In the genomic region with DNA sequence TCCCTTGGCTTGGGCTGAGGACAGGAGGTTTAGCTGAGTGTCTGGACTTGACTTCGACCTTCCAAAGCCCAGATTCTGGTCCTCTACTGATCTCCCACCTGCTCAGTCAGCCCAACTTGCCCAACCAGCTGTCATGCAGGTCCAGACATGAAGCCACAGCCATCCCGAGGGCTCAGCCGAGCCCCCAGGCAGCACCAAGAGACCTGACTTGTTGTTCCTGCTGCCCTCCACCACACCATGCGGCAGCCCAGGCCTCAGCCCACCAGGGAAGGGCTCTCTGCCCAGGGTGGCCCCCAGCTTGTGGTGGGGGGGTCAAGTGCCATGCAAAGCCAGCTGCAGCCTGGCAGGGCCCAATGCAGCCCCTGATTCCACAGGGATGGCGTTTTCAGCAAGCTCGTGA, we compare ENCODE assay signal across 18 cellular contexts. TPM values are rescaled to one million over a fixed set of nuclear protein-coding genes. Genes with fewer than 3 reads are reported as not detected.
"Had no signal": no experiment of that assay in that cellular context is flagged by ENCODE, and none has a peak within 500 bp of the region (broad histone marks: within the 10 kb centered on the region; RNA-seq: fewer than 3 reads in every experiment).

No MANE protein-coding gene starts in this region.

- H3K9me3 ChIP-seq: gastroesophageal sphincter, transverse colon had no signal

- H3K79me2 ChIP-seq: parathyroid adenoma had no signal

- DNase-seq: activated CD4-positive, alpha-beta T cell treated with anti-CD3 and anti-CD28 coated beads, Interleukin-2, amount 50 U/mL, for 4 hours; activated CD4-positive, CD25-positive, alpha-beta regulatory T cell treated with anti-CD3 and anti-CD28 coated beads, Interleukin-2, amount 50 U/mL, for 72 hours; activated naive CD4-positive, alpha-beta T cell treated with Interleukin-2 at 50 U/mL for 16 hours; activated naive CD8-positive, alpha-beta T cell treated with anti-CD3 and anti-CD28 coated beads, Interleukin-2, amount 50 U/mL, for 24 hours; activated T-cell treated with anti-CD3 and anti-CD28 coated beads for 4 hours; aorta; dermis blood vessel endothelial cell; heart right ventricle; left colon; midbrain; naive thymus-derived CD4-positive, alpha-beta T cell; retina; stimulated activated CD4-positive, alpha-beta T cell treated with anti-CD3 and anti-CD28 coated beads, Interleukin-2, amount 100 ng/mL, for 48 hours; SW 1271; transverse colon had no signal

- H3K9ac ChIP-seq: parathyroid adenoma had no signal

- H3K4me3 ChIP-seq: gastroesophageal sphincter, heart right ventricle, lung, transverse colon had no signal

- H3K27ac ChIP-seq: gastroesophageal sphincter, heart right ventricle, parathyroid adenoma, transverse colon had no signal

- H2AFZ ChIP-seq: parathyroid adenoma had no signal

- H3K4me1 ChIP-seq: parathyroid adenoma had no signal

- H3K36me3 ChIP-seq: gastroesophageal sphincter, heart right ventricle, transverse colon had no signal

RNA-seq across cellular contexts. Expression of gene CACNG4, which starts 17.2 kb away (rescaled TPM):
- polyA plus RNA-seq: aorta; naive thymus-derived CD4-positive, alpha-beta T cell had no signal
